In the genomic region with DNA sequence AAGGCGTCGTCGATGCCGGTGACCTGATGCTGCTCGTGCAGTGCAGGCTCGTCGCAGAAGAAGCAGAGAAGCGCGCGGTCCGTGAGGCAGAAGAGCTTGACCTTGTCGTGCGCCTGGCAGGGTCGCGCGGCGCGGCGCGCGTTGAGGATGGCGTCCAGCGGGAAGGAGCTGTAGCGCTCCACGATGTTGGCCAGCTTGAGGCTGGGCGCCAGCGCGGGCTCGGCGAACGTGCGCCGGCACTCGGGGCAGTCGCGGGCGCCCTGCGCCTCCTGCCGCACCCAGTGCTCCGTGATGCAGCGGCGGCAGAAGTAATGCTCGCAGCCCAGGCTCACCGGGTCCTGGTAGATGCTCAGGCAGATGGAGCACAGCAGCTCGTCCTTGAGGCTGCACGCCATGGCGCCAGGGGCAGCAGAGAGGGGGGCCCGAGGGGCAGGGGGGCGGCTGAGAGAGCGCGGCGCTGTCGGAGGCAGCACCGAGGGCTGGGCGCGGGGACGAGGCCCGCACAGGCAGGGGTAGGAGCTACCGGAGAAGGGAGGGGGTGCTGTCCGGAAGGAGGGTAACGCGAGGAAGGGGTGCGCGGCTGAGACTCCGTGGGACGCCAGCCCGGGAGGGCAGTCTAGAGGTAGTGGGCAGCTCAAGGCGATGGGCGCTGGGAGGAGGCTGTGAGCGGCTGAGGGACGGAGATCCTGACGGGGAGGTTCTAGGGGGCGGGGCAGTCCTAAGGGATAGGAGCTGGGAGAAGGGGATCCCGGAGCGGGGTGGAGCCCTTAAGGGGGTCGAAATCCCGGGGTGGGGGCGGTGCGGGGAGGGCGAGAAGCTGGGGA, we compare ENCODE assay signal across 8 cellular contexts. TPM values are rescaled to one million over a fixed set of nuclear protein-coding genes. Genes with fewer than 3 reads are reported as not detected.
DNase-seq lines count a peak whose midpoint lies in the region; ATAC-seq, FAIRE-seq and TF ChIP-seq lines count a peak whose summit lies in the region.

No MANE protein-coding gene starts in this region.

- peak; percentile 17 for ATAC-seq in GM19035 (IDR thresholded peaks at IDR 0.05; ENCODE audit: unreplicated experiment)
- peak; percentile 59 for ATAC-seq in K562
- no peak for ATAC-seq in HG03108 (IDR thresholded peaks at IDR 0.05; ENCODE audit: unreplicated experiment)

- H3K27me3 Mint-ChIP-seq in immature natural killer cell (ENCODE audit: low read depth in 3 of 3): peaks cover 1 to 21% (median 6%) of the 10 kb centered on the region in 3 donors

- H3K27me3 ChIP-seq in SK-N-SH (ENCODE audit: insufficient read depth) (peaks cover 4% of the 10 kb centered on the region; the same call in 1 of the 2 replicates), K562 (ENCODE audit: control insufficient read depth in 2 of 2, insufficient read depth in 2 of 2, low read length in 2 of 2) (peaks cover 10 to 20% of the 10 kb centered on the region in 2 experiments)

- H3K9me3 ChIP-seq in SK-N-SH: no peaks in the 10 kb centered on the region
- no peaks in the 10 kb centered on the region for H3K9me3 ChIP-seq in K562 (replicated peaks; ENCODE audit: control insufficient read depth, insufficient read depth, low read depth, low read length)

- peaks cover 33 to 35% of the 10 kb centered on the region in 2 donors for H3K4me1 Mint-ChIP-seq in immature natural killer cell

- no peaks in the 10 kb centered on the region for H3K9me2 ChIP-seq in SK-N-SH

- POLR2A ChIA-PET in SK-N-SH (lab: Yijun Ruan, JAX) (interaction anchor here (0.8 to 2.3 kb wide), 7 partner anchors 11 to 139 kb away, joined by 3 to 14 read pairs (median 5); no protein-coding TSS in a partner anchor), K562 (lab: Yijun Ruan, JAX) (interaction anchor here (0.6 to 1.4 kb wide), 11 partner anchors 9 to 1679 kb away, joined by 3 to 5 read pairs (median 3); no protein-coding TSS in a partner anchor)

- peak overlapping the region; percentile 81 to 92 (median 89) for H3K4me3 Mint-ChIP-seq in immature natural killer cell

- no peak for TF ChIP-seq POLR2A in K562 (conservative IDR thresholded peaks at IDR 0.05)

- peaks cover 5% of the 10 kb centered on the region for H3K9me1 ChIP-seq in K562 (ENCODE audit: control insufficient read depth, insufficient read depth, low read length)

- BruUV-seq in K562 (replicated peaks; lab: Mats Ljungman, UMichigan): no TSS peak

- WGBS in SK-N-SH (ENCODE audit: low lambda C conversion rate): 1% methylated on average over 37 of the region's 80 CpGs
- 1% methylated on average over 63 of the region's 80 CpGs for WGBS in K562 (ENCODE audit: insufficient coverage, low coverage, missing lambda C conversion rate)

- no peaks in the 10 kb centered on the region for H3K9me3 Mint-ChIP-seq in immature natural killer cell

- peaks cover 0 to 5% (median 0%) of the 10 kb centered on the region in 3 donors for H3K36me3 Mint-ChIP-seq in immature natural killer cell

- H3K9ac ChIP-seq in SK-N-SH (peak overlapping the region; percentile 62), K562 (ENCODE audit: insufficient read depth in 1 of 2, low read depth in 2 of 2, low read length in 2 of 2) (peak overlapping the region in 1 of 2 experiments; percentile 90; a peak in 2 of 4 replicates)

- H3K36me3 ChIP-seq in SK-N-SH (replicated peaks in 1 of 2; ENCODE audit: control insufficient read depth in 1 of 2, insufficient read depth in 2 of 2, low read length in 1 of 2): no peaks in the 10 kb centered on the region
- no peaks in the 10 kb centered on the region for H3K36me3 ChIP-seq in K562 (ENCODE audit: control insufficient read depth, insufficient read depth, low read length)

- CTCF ChIA-PET in SK-N-SH (lab: Yijun Ruan, JAX): interaction anchor here (0.7 to 1.8 kb wide), 9 partner anchors 13 to 255 kb away, joined by 3 to 19 read pairs (median 3); no protein-coding TSS in a partner anchor
- CTCF ChIA-PET in K562 (lab: Yijun Ruan, JAX; ENCODE audit: low intra/inter-chr PET ratio): no interaction called here

- H3K27ac ChIP-seq in SK-N-SH (ENCODE audit: low read depth in 2 of 2, low read length in 1 of 2) (peak overlapping the region; percentile 42 to 69; a peak in 3 of 4 replicates), K562 (ENCODE audit: extremely low read depth, low read depth, low read length) (no peak overlapping the region)

- H3K79me2 ChIP-seq in SK-N-SH (ENCODE audit: insufficient read depth) (no peaks in the 10 kb centered on the region), K562 (ENCODE audit: control insufficient read depth, insufficient read depth, low read length) (no peaks in the 10 kb centered on the region)

- TF ChIP-seq CTCF in SK-N-SH (IDR thresholded peaks at IDR 0.05): peak; percentile 15; the same call in 1 of the 2 replicates
- TF ChIP-seq CTCF in K562 (IDR thresholded peaks at IDR 0.05 in 2 of 3, conservative IDR thresholded peaks at IDR 0.05 in 1 of 3; ENCODE audit: insufficient read depth in 2 of 3, low read depth in 1 of 3, low read length in 3 of 3): no peak

- in situ Hi-C loops in K562 (cut with MboI): no loop called here

- intact Hi-C loops in K562 (cut with micrococcal nuclease): no loop called here

- peak overlapping the region; percentile 100 for H3K4me2 ChIP-seq in SK-N-SH
- peak overlapping the region; percentile 87 for H3K4me2 ChIP-seq in K562 (ENCODE audit: insufficient read depth, low read length)

- H2AFZ ChIP-seq in SK-N-SH (ENCODE audit: low read depth): peak overlapping the region; percentile 82; the same call in 1 of the 2 replicates
- H2AFZ ChIP-seq in K562 (ENCODE audit: low read depth, low read length): peak overlapping the region; percentile 98

- FAIRE-seq in K562 (lab: Jason Lieb, UNC): no peak

- TF ChIP-seq EP300 in SK-N-SH (IDR thresholded peaks at IDR 0.05; ENCODE audit: borderline replicate concordance in 1 of 2, low read depth in 1 of 2, low read length in 1 of 2): no peak
- TF ChIP-seq EP300 in K562 (IDR thresholded peaks at IDR 0.05; ENCODE audit: low read length): no peak

- H3K4me1 ChIP-seq in SK-N-SH (ENCODE audit: control insufficient read depth in 1 of 2, insufficient read depth in 2 of 2, low read depth in 1 of 2, low read length in 1 of 2): peaks cover 0 to 25% of the 10 kb centered on the region in 2 experiments; a peak in 2 of 4 replicates
- peaks cover 19 to 24% of the 10 kb centered on the region in 2 experiments for H3K4me1 ChIP-seq in K562 (replicated peaks in 1 of 2; ENCODE audit: control insufficient read depth in 2 of 2, insufficient read depth in 2 of 2, low read length in 2 of 2)

- no peaks in the 10 kb centered on the region; the same call in 1 of the 2 replicates for H4K20me1 ChIP-seq in SK-N-SH (ENCODE audit: insufficient read depth)
- H4K20me1 ChIP-seq in K562 (replicated peaks; ENCODE audit: control insufficient read depth, insufficient read depth, low read length): peaks cover 5% of the 10 kb centered on the region; the same call in 1 of the 2 replicates

- H3K4me3 ChIP-seq in SK-N-SH (ENCODE audit: low read depth in 2 of 2, low read length in 1 of 2) (peak overlapping the region; percentile 76 to 77), K562 (peak overlapping the region; percentile 54)

- no peaks in the 10 kb centered on the region for H3F3A ChIP-seq in SK-N-SH (replicated peaks; ENCODE audit: insufficient read depth)

- peak overlapping the region in 5 of 6 donors; percentile 68 to 85 (median 74) for H3K27ac Mint-ChIP-seq in immature natural killer cell

- TF ChIP-seq RAD21 in SK-N-SH (IDR thresholded peaks at IDR 0.05; ENCODE audit: low read length): no peak
- TF ChIP-seq RAD21 in K562 (CRISPR knock-in tag; conservative IDR thresholded peaks at IDR 0.05 in 1 of 2, IDR thresholded peaks at IDR 0.05 in 1 of 2): no peak

- DNase-seq in AG08396 (ENCODE audit: low spot score): peak; percentile 79
- peak; percentile 57 for DNase-seq in HK-2 (ENCODE audit: unreplicated experiment)
- peak; percentile 81 for DNase-seq in SK-N-SH
- DNase-seq in K562 (ENCODE audit: extremely low read depth in 1 of 4, low spot score in 3 of 4): peak in 3 of 4 experiments; percentile 39 to 69 (median 62)
- peak in 2 of 3 donors; percentile 15 to 37 for DNase-seq in immature natural killer cell
- peak; percentile 17 for DNase-seq in stimulated activated CD4-positive, alpha-beta T cell treated with anti-CD3 and anti-CD28 coated beads, Interleukin-12 subunit alpha, Interleukin-12 subunit beta, amount 100 ng/mL, for 4 hours

TF ChIP-seq in SK-N-SH, 30 proteins besides CTCF, POLR2A, EP300 and RAD21 (continues in another document):
- TF ChIP-seq JUND (IDR thresholded peaks at IDR 0.05) (no peak), NRF1 (IDR thresholded peaks at IDR 0.05; ENCODE audit: low read depth, low read length) (no peak), MXI1 (IDR thresholded peaks at IDR 0.05; ENCODE audit: low read depth, low read length) (peak; percentile 29; the same call in 1 of the 2 replicates), FOXM1 (IDR thresholded peaks at IDR 0.05; ENCODE audit: low read depth) (no peak)

RNA-seq across cellular contexts. Expression of gene TRIM62, which starts 0.6 kb away (rescaled TPM):
- polyA plus RNA-seq in SK-N-SH (2012; rRNA removed) (2.5 and 4.4 TPM in 2 replicates), K562 (2011; rRNA removed) (0.18 and 0.41 TPM in 2 replicates), K562 (2014; fragmentation: Illumina TruSeq; extraction: Trizol) (1.3 and 1.4 TPM in 2 replicates), K562 (2014; fragmentation: Nextera tagmentation; extraction: Ambion mirVana) (under 1 TPM; 0.27 to 0.62 TPM), K562 (2014; rRNA removed) (0.52 and 0.58 TPM in 2 replicates), immature natural killer cell (1 to 10 TPM in 2 of 3 donors, not detected in 1; 2.5 to 8.0 TPM)
- 1.8 and 2.7 TPM in 2 replicates for polyA plus RNA-seq in SK-N-SH (2012; cell fraction: cytosol; rRNA removed)
- 8.0 and 8.7 TPM in 2 replicates for polyA plus RNA-seq in SK-N-SH (2012; cell fraction: nucleus; rRNA removed)
- total RNA-seq in K562 (2011; cell fraction: chromatin; rRNA removed; ENCODE audit: low replicate concordance): 1.6 and 2.5 TPM in 2 replicates
- 1.4 and 2.3 TPM in 2 replicates for total RNA-seq in K562 (2011; cell fraction: nucleolus; rRNA removed)
- 1.7 and 2.3 TPM in 2 replicates for total RNA-seq in K562 (2011; cell fraction: nucleoplasm; rRNA removed)
- total RNA-seq in K562 (2014; rRNA removed) (0.94 and 1.5 TPM in 2 replicates), K562 (2014; rRNA removed; fragmentation: Illumina TruSeq; extraction: Trizol) (0.26 and 0.36 TPM in 2 replicates), K562 (2015; rRNA removed; fragmentation: Illumina TruSeq; extraction: Trizol) (0.22 and 0.60 TPM in 2 replicates), K562 (2021) (2.2 and 2.3 TPM in 2 replicates)
- polyA plus RNA-seq in K562 (2011; cell fraction: cytosol; rRNA removed): 0.25 and 0.70 TPM in 2 replicates
- 0.83 and 2.1 TPM in 2 replicates for polyA plus RNA-seq in K562 (2011; cell fraction: nucleus; rRNA removed)
- 1.4 and 2.9 TPM in 2 replicates for polyA plus RNA-seq in K562 (2012)
- polyA minus RNA-seq in K562 (2011; rRNA and poly(A)+ RNA removed): 0.11 and 0.15 TPM in 2 replicates
- polyA minus RNA-seq in K562 (2011; cell fraction: cytosol; rRNA and poly(A)+ RNA removed): 0.73 and 0.95 TPM in 2 replicates
- 0.40 and 1.1 TPM in 2 replicates for polyA minus RNA-seq in K562 (2011; cell fraction: nucleus; rRNA and poly(A)+ RNA removed)

Comparison
In these comparisons a context has a peak if more than half of its experiments do, and no peak if none do; other contexts are left out.
1. DNase-seq: peak in every context shown above with its lines; median percentile 81 in SK-N-SH; 79 in AG08396; 62 in K562; 57 in HK-2; 26 in immature natural killer cell; 17 in stimulated activated CD4-positive, alpha-beta T cell treated with anti-CD3 and anti-CD28 coated beads, Interleukin-12 subunit alpha, Interleukin-12 subunit beta, amount 100 ng/mL, for 4 hours.